Comparison of ENCODE assay signal across 17 cellular contexts in the genomic region with DNA sequence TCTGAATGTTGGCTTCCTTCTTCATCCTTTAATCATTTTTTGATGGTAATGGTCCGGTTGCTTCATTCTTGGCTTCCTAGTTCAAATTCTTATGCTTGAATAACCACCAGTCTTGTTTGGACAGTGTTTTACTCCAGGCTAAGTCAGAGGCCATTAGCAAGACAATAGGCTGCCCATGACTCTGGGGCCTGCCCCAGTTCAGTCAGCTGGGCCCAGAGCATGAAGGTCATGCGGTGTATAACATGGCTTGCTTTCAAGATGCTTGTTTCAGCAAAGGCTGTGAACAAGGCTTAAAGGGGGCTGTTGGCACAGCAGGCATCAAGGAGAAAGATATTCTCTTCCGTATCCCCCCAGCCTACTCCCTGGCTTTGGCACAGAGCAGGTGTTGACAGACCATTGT. TPM values are rescaled to one million over a fixed set of nuclear protein-coding genes. Genes with fewer than 3 reads are reported as not detected.
DNase-seq lines count a peak whose midpoint lies in the region; ATAC-seq, FAIRE-seq and TF ChIP-seq lines count a peak whose summit lies in the region.
"Had no signal": no experiment of that assay in that cellular context is flagged by ENCODE, and none has a peak within 500 bp of the region (broad histone marks: within the 10 kb centered on the region; RNA-seq: fewer than 3 reads in every experiment).

No MANE protein-coding gene starts in this region.

- no peaks in the 10 kb centered on the region for H3K27me3 Mint-ChIP-seq in WTC11 (ENCODE audit: low read depth)
- peaks cover 11% of the 10 kb centered on the region for H3K27me3 Mint-ChIP-seq in activated naive CD4-positive, alpha-beta T cell treated with anti-CD3 and anti-CD28 coated beads, Interleukin-2, amount 10 ng/mL, durations not matched to agents 7 days and 5 days

- no peak overlapping the region for H2BK120ac ChIP-seq in IMR-90 (ENCODE audit: low read depth, low read length)

- no peak for TF ChIP-seq CTCF in IMR-90 (conservative IDR thresholded peaks at IDR 0.05; ENCODE audit: low read depth, low read length)
- no peak for TF ChIP-seq CTCF in WTC11 (IDR thresholded peaks at IDR 0.05)
- no peak for TF ChIP-seq CTCF in GM20000 (IDR thresholded peaks at IDR 0.05; ENCODE audit: extremely low read depth, missing control alignments)
- no peak for TF ChIP-seq CTCF in kidney (IDR thresholded peaks at IDR 0.05; ENCODE audit: borderline replicate concordance, extremely low read depth, insufficient read depth)

- no peak overlapping the region for H2BK15ac ChIP-seq in IMR-90 (ENCODE audit: low read depth, low read length)

- H3K4me1 ChIP-seq in IMR-90 (ENCODE audit: control insufficient read depth, insufficient read depth, low read length): peaks cover 14% of the 10 kb centered on the region
- peaks cover 14 to 20% of the 10 kb centered on the region in 2 donors for H3K4me1 ChIP-seq in kidney (ENCODE audit: control insufficient read depth in 1 of 2, insufficient read depth in 1 of 2, low read depth in 1 of 2, low read length in 2 of 2)

- 0 out of 2 replicates have a peak overlapping the region, but pooled peaks have one; percentile 44 for H2AK5ac ChIP-seq in IMR-90 (ENCODE audit: low read depth, low read length)

- no peak overlapping the region for H3K14ac ChIP-seq in IMR-90 (replicated peaks; ENCODE audit: low read depth, low read length)

- POLR2A ChIA-PET in IMR-90 (lab: Charles Lee; ENCODE audit: unreplicated experiment) (no interaction called here), WTC11 (lab: Charles Lee) (no interaction called here)

- no peaks in the 10 kb centered on the region for H3K9me3 ChIP-seq in IMR-90 (ENCODE audit: control insufficient read depth, insufficient read depth, low read length)
- no peaks in the 10 kb centered on the region for H3K9me3 ChIP-seq in kidney (ENCODE audit: control insufficient read depth in 1 of 2, low read length in 2 of 2)
- H3K9me3 ChIP-seq: Caco-2 had no signal

- H3K18ac ChIP-seq in IMR-90 (ENCODE audit: low read depth, low read length): no peak overlapping the region

- H3K79me1 ChIP-seq in IMR-90 (ENCODE audit: low read depth in 1 of 2, low read length in 2 of 2): 0 out of 4 replicates have a peak, but pooled peaks cover 0 to 3% of the 10 kb centered on the region in 2 experiments

- intact Hi-C loops in IMR-90 (cut with micrococcal nuclease): no loop called here
- intact Hi-C loops in kidney (cut with DNase I): no loop called here

- no peak for ATAC-seq in IMR-90 (ENCODE audit: low read depth)
- peak; percentile 75 for ATAC-seq in WTC11
- no peak for ATAC-seq in left lobe of liver

- no peaks in the 10 kb centered on the region for H4K20me1 ChIP-seq in IMR-90 (ENCODE audit: insufficient read depth, low read length)

- H3K27me3 ChIP-seq in IMR-90 (ENCODE audit: control insufficient read depth, insufficient read depth, low read length): no peaks in the 10 kb centered on the region

- no peak overlapping the region for H2AK9ac ChIP-seq in IMR-90 (replicated peaks; ENCODE audit: low read depth, low read length, poor library complexity)

- peaks cover 3% of the 10 kb centered on the region; the same call in 1 of the 2 replicates for H3K9me1 ChIP-seq in IMR-90 (ENCODE audit: insufficient read depth, low read length)

- 86% methylated on average over 2 of the region's 3 CpGs; no CpG with 5 or more reads in 1 of the 2 experiments for WGBS in IMR-90 (ENCODE audit: extremely low coverage in 2 of 2, insufficient read length in 1 of 2), 2 experiments

- no peak overlapping the region for H3K9ac ChIP-seq in IMR-90 (ENCODE audit: low read depth, low read length)
- H3K9ac ChIP-seq in kidney (ENCODE audit: low read length in 2 of 2): no peak overlapping the region
- H3K9ac ChIP-seq: GM23248 had no signal

- H2AFZ ChIP-seq in IMR-90 (replicated peaks; ENCODE audit: low read length, poor library complexity): no peak overlapping the region
- H2AFZ ChIP-seq: GM23248, PC-9 had no signal

- H4K5ac ChIP-seq in IMR-90 (ENCODE audit: low read depth, low read length): no peak overlapping the region

- H3K4me3 ChIP-seq in IMR-90 (ENCODE audit: insufficient read depth, low read depth, low read length) (no peak overlapping the region), kidney (ENCODE audit: low read length in 2 of 2) (no peak overlapping the region)
- H3K4me3 ChIP-seq: GM23248, PC-9 had no signal

- no peaks in the 10 kb centered on the region for H3K36me3 ChIP-seq in IMR-90 (ENCODE audit: control insufficient read depth, insufficient read depth, low read length)
- H3K36me3 ChIP-seq in kidney (ENCODE audit: control insufficient read depth in 1 of 2, insufficient read depth in 2 of 2, low read length in 2 of 2): no peaks in the 10 kb centered on the region

- H3K56ac ChIP-seq in IMR-90 (ENCODE audit: extremely low read depth, insufficient read depth, low read length): no peak overlapping the region

- no peak overlapping the region for H4K91ac ChIP-seq in IMR-90 (ENCODE audit: insufficient read depth, low read depth, low read length)

- no peak overlapping the region for H4K8ac ChIP-seq in IMR-90 (ENCODE audit: low read depth in 2 of 2, low read length in 2 of 2)

- no peak overlapping the region for H2BK5ac ChIP-seq in IMR-90 (ENCODE audit: low read depth, low read length, poor library complexity, severe bottlenecking)

- in situ Hi-C loops in IMR-90 (cut with MboI; ENCODE audit: low sequenced_read_pairs): no loop called here

- H3K9me3 Mint-ChIP-seq in WTC11: peaks cover 3% of the 10 kb centered on the region; the same call in 1 of the 2 replicates
- H3K9me3 Mint-ChIP-seq in activated naive CD4-positive, alpha-beta T cell treated with anti-CD3 and anti-CD28 coated beads, Interleukin-2, amount 10 ng/mL, durations not matched to agents 7 days and 5 days: no peaks in the 10 kb centered on the region

- no peaks in the 10 kb centered on the region for H3K36me3 Mint-ChIP-seq in WTC11
- no peaks in the 10 kb centered on the region for H3K36me3 Mint-ChIP-seq in activated naive CD4-positive, alpha-beta T cell treated with anti-CD3 and anti-CD28 coated beads, Interleukin-2, amount 10 ng/mL, durations not matched to agents 7 days and 5 days

- H3K4me2 ChIP-seq in IMR-90 (ENCODE audit: low read depth, low read length): no peak overlapping the region
- H3K4me2 ChIP-seq: PC-9 had no signal

- dilution Hi-C loops in IMR-90 (cut with HindIII; ENCODE audit: low sequenced_read_pairs, unreplicated experiment): no loop called here

- DNase-seq in DMS79 (lab: John Stamatoyannopoulos, UW) (peak; percentile 57), IMR-90 (no peak), WTC11 (ENCODE audit: low spot score) (no peak), kidney tubule cell (ENCODE audit: low spot score) (peak; percentile 77), GM20000 (ENCODE audit: low spot score) (no peak), left lobe of liver (ENCODE audit: low spot score) (no peak), kidney (no peak)
- no peak for DNase-seq in activated naive CD4-positive, alpha-beta T cell treated with anti-CD3 and anti-CD28 coated beads, Interleukin-2, amount 10 ng/mL, durations not matched to agents 7 days and 5 days
- DNase-seq: Caco-2, GM23248, MM.1S, NCI-H2029, NCI-H2171, NCI-H446 treated with DMSO at 0.1 percent for 48 hours, PC-9, Right ventricle myocardium superior had no signal

- no TSS peak for BruUV-seq in IMR-90 (replicated peaks; lab: Mats Ljungman, UMichigan)

- H3K23ac ChIP-seq in IMR-90 (ENCODE audit: low read depth, low read length): no peak overlapping the region

- CTCF ChIA-PET in IMR-90 (lab: Yijun Ruan, JAX) (no interaction called here), WTC11 (lab: Charles Lee) (interaction anchor here (1.0 kb wide), 1 partner anchor 364 kb away, joined by 4 read pairs; no protein-coding TSS in a partner anchor)
- CTCF ChIA-PET in activated naive CD4-positive, alpha-beta T cell treated with anti-CD3 and anti-CD28 coated beads, Interleukin-2, amount 10 ng/mL, durations not matched to agents 7 days and 5 days (lab: Charles Lee): no interaction called here

- no peak overlapping the region for H3K4ac ChIP-seq in IMR-90 (ENCODE audit: low read depth, low read length)

- no peak overlapping the region for H3K4me3 Mint-ChIP-seq in WTC11
- H3K4me3 Mint-ChIP-seq in activated naive CD4-positive, alpha-beta T cell treated with anti-CD3 and anti-CD28 coated beads, Interleukin-2, amount 10 ng/mL, durations not matched to agents 7 days and 5 days: no peak overlapping the region

- TF ChIP-seq POLR2A in IMR-90 (IDR thresholded peaks at IDR 0.05; ENCODE audit: low read depth, low read length): no peak

- no peak for TF ChIP-seq RAD21 in IMR-90 (IDR thresholded peaks at IDR 0.05; ENCODE audit: low read length)

- no peak for FAIRE-seq in kidney (lab: Jason Lieb, UNC)

- H3K27ac ChIP-seq in IMR-90 (ENCODE audit: insufficient read depth, low read length) (no peak overlapping the region), kidney (ENCODE audit: low read depth in 2 of 2, low read length in 2 of 2) (peak overlapping the region in 1 of 2 donors; percentile 41)
- H3K27ac ChIP-seq: GM23248, PC-9 had no signal

- H3K27ac Mint-ChIP-seq in WTC11: no peak overlapping the region
- H3K27ac Mint-ChIP-seq in activated naive CD4-positive, alpha-beta T cell treated with anti-CD3 and anti-CD28 coated beads, Interleukin-2, amount 10 ng/mL, durations not matched to agents 7 days and 5 days: no peak overlapping the region

- peaks cover 11% of the 10 kb centered on the region for H3K4me1 Mint-ChIP-seq in WTC11
- no peaks in the 10 kb centered on the region for H3K4me1 Mint-ChIP-seq in activated naive CD4-positive, alpha-beta T cell treated with anti-CD3 and anti-CD28 coated beads, Interleukin-2, amount 10 ng/mL, durations not matched to agents 7 days and 5 days

- H2BK20ac ChIP-seq in IMR-90 (ENCODE audit: low read depth, low read length): no peak overlapping the region

TF ChIP-seq in IMR-90, 13 proteins besides CTCF, POLR2A, EP300 and RAD21 (continues in another document):
- no peak for TF ChIP-seq SMC3 (IDR thresholded peaks at IDR 0.05; ENCODE audit: low read depth, low read length)

RNA-seq across cellular contexts. Expression of a gene that starts 13.7 kb away (rescaled TPM):
- total RNA-seq in IMR-90 (2012; rRNA removed) (under 0.01 TPM in 1 of 2 replicates, not detected in the other), WTC11 (2021) (1.6 to 2.4 TPM (median 2.2 TPM) in 3 replicates), left lobe of liver (1.4 TPM), kidney (19.7 TPM)
- polyA plus RNA-seq in IMR-90 (2012; rRNA removed) (not detected in 2 replicates), kidney (ENCODE audit: insufficient read depth, low read depth, low replicate concordance) (14.2 TPM)
- polyA plus RNA-seq in IMR-90 (2012; cell fraction: cytosol; rRNA removed): not detected in 2 replicates
- polyA plus RNA-seq in IMR-90 (2012; cell fraction: nucleus; rRNA removed; ENCODE audit: low replicate concordance): not detected in 2 replicates
- total RNA-seq: Caco-2; GM23248; PC-9; T-helper 1 cell treated with Interleukin-12 subunit alpha and Interleukin-12 subunit beta and Interleukin-4 antibody, amounts not matched to agents 30 ng/mL and 1 ng/mL, for 36 hours had no signal
- polyA plus RNA-seq: GM23248 had no signal

RNA-seq across cellular contexts. Expression of a gene that starts 57.7 kb away (rescaled TPM):
- total RNA-seq in IMR-90 (2012; rRNA removed) (232 and 366 TPM in 2 replicates), WTC11 (2021) (0.44 to 0.90 TPM (median 0.48 TPM) in 3 replicates), left lobe of liver (9.6 TPM), kidney (173 TPM)
- polyA plus RNA-seq in IMR-90 (2012; rRNA removed) (302 and 364 TPM in 2 replicates), kidney (ENCODE audit: insufficient read depth, low read depth, low replicate concordance) (101 TPM)
- 212 and 271 TPM in 2 replicates for polyA plus RNA-seq in IMR-90 (2012; cell fraction: cytosol; rRNA removed)
- polyA plus RNA-seq in IMR-90 (2012; cell fraction: nucleus; rRNA removed; ENCODE audit: low replicate concordance): 340 and 869 TPM in 2 replicates

Comparison
In these comparisons a context has a peak if more than half of its experiments do, and no peak if none do; other contexts are left out.
1. DNase-seq: peak in DMS79 (single experiment) and kidney tubule cell (single experiment); none in IMR-90 (single experiment), WTC11 (single experiment), GM20000 (single experiment), left lobe of liver (single experiment), activated naive CD4-positive, alpha-beta T cell treated with anti-CD3 and anti-CD28 coated beads, Interleukin-2, amount 10 ng/mL, durations not matched to agents 7 days and 5 days (single experiment) and kidney (single experiment).
2. RNA of a gene that starts 57.7 kb away (total RNA-seq): 232 to 366 TPM in IMR-90 and 173 TPM in kidney (single experiment); 9.6 TPM in left lobe of liver (single experiment) and 0.44 to 0.90 TPM in WTC11; every median in the first group is over 10 times any median in the second.